ENCODE assay signal across 1 cellular context in the genomic region with DNA sequence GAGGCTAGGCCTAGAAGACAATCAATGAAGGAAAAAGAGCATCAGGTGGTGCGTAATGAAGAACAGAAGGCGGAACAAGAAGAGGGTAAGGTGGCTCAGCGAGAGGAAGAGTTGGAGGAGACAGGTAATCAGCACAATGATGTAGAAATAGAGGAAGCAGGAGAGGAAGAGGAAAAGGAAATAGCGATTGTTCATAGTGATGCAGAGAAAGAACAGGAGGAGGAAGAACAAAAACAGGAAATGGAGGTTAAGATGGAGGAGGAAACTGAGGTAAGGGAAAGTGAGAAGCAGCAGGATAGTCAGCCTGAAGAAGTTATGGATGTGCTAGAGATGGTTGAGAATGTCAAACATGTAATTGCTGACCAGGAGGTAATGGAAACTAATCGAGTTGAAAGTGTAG.
TF ChIP-seq lines count a peak whose summit lies in the region.

No MANE protein-coding gene starts in this region.

TF ChIP-seq in HepG2, 621 proteins besides CTCF, POLR2A, EP300 and RAD21 (continued from another document):
- TF ChIP-seq, protein P1, sequence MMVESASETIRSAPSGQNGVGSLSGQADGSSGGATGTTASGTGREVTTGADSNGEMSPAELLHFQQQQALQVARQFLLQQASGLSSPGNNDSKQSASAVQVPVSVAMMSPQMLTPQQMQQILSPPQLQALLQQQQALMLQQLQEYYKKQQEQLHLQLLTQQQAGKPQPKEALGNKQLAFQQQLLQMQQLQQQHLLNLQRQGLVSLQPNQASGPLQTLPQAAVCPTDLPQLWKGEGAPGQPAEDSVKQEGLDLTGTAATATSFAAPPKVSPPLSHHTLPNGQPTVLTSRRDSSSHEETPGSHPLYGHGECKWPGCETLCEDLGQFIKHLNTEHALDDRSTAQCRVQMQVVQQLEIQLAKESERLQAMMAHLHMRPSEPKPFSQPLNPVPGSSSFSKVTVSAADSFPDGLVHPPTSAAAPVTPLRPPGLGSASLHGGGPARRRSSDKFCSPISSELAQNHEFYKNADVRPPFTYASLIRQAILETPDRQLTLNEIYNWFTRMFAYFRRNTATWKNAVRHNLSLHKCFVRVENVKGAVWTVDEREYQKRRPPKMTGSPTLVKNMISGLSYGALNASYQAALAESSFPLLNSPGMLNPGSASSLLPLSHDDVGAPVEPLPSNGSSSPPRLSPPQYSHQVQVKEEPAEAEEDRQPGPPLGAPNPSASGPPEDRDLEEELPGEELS (CRISPR knock-in tag; IDR thresholded peaks at IDR 0.05), result no peak
- TF ChIP-seq SP1 (IDR thresholded peaks at IDR 0.05) (0 out of 2 replicates have a peak, but pooled peaks have one; percentile 21), SP1 (CRISPR knock-in tag; IDR thresholded peaks at IDR 0.05) (no peak), KDM4B (CRISPR knock-in tag; IDR thresholded peaks at IDR 0.05) (no peak), PAF1 (CRISPR knock-in tag; IDR thresholded peaks at IDR 0.05) (no peak), SALL2 (CRISPR knock-in tag; IDR thresholded peaks at IDR 0.05) (no peak), HMG20A (CRISPR knock-in tag; IDR thresholded peaks at IDR 0.05; ENCODE audit: borderline replicate concordance) (no peak), ZNF816 (CRISPR knock-in tag; IDR thresholded peaks at IDR 0.05; ENCODE audit: borderline replicate concordance) (peak; percentile 50; the same call in 1 of the 2 replicates), ISX (CRISPR knock-in tag; conservative IDR thresholded peaks at IDR 0.05) (no peak), ZNF619 (CRISPR knock-in tag; IDR thresholded peaks at IDR 0.05) (no peak), DNMT3B (CRISPR knock-in tag; conservative IDR thresholded peaks at IDR 0.05) (no peak), HBP1 (CRISPR knock-in tag; IDR thresholded peaks at IDR 0.05; ENCODE audit: low read depth) (no peak)
- TF ChIP-seq, protein P2, sequence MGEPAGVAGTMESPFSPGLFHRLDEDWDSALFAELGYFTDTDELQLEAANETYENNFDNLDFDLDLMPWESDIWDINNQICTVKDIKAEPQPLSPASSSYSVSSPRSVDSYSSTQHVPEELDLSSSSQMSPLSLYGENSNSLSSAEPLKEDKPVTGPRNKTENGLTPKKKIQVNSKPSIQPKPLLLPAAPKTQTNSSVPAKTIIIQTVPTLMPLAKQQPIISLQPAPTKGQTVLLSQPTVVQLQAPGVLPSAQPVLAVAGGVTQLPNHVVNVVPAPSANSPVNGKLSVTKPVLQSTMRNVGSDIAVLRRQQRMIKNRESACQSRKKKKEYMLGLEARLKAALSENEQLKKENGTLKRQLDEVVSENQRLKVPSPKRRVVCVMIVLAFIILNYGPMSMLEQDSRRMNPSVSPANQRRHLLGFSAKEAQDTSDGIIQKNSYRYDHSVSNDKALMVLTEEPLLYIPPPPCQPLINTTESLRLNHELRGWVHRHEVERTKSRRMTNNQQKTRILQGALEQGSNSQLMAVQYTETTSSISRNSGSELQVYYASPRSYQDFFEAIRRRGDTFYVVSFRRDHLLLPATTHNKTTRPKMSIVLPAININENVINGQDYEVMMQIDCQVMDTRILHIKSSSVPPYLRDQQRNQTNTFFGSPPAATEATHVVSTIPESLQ (CRISPR knock-in tag; conservative IDR thresholded peaks at IDR 0.05), result no peak
- TF ChIP-seq, protein P3, sequence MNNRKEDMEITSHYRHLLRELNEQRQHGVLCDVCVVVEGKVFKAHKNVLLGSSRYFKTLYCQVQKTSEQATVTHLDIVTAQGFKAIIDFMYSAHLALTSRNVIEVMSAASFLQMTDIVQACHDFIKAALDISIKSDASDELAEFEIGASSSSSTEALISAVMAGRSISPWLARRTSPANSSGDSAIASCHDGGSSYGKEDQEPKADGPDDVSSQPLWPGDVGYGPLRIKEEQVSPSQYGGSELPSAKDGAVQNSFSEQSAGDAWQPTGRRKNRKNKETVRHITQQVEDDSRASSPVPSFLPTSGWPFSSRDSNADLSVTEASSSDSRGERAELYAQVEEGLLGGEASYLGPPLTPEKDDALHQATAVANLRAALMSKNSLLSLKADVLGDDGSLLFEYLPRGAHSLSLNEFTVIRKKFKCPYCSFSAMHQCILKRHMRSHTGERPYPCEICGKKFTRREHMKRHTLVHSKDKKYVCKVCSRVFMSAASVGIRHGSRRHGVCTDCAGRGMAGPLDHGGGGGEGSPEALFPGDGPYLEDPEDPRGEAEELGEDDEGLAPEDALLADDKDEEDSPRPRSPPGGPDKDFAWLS (CRISPR knock-in tag; IDR thresholded peaks at IDR 0.05; ENCODE audit: borderline replicate concordance), result no peak
